In the genomic region with DNA sequence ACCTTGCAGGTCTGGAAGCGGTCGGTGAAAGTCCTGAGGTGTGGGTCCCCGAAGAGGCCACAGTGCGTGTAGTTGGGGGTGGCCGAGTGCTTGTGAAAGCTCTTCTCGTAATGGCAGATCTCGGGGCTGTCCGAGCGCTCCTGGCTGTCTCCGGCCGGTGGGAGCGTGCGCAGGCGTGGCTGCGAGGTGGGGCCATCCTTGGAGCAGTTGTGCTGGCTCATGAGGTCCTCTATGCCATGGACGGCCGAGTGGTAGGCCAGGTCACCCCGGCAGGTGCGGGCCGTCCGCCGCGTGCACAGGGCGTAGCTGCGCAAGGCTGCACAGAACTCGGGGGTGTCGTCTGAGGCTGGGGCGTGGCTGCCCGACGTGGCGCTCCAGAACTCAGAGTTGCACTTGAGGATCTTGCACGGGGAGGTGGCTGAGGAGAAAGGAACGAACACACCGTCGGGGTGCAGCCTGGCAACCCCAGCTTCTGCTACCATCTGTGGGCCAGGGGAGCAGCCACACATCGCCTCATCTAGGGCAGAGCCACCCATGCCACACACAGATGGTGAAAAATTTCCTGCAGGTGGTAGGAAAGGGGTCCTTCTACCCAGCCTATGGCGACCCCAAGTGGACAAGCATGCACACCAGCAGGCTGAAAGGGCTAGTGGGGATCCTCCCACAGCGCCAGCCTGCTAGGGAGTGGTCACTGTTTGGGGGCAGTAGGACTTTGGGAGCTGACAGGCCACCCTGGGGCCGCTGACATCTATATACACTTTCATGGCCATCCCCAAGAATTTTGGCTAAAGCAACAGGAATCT, we compare ENCODE assay signal across 1 cellular context.
TF ChIP-seq lines count a peak whose summit lies in the region.

No MANE protein-coding gene starts in this region.

TF ChIP-seq in K562, 482 proteins besides CTCF, POLR2A, EP300 and RAD21:
- TF ChIP-seq SMC3 (conservative IDR thresholded peaks at IDR 0.05; ENCODE audit: insufficient read depth, low read depth, low read length) (peak; percentile 36; the same call in 1 of the 2 replicates), ZEB2 (IDR thresholded peaks at IDR 0.05) (no peak), CREB1 (IDR thresholded peaks at IDR 0.05) (no peak), CREB1 (CRISPR knock-in tag; IDR thresholded peaks at IDR 0.05) (no peak), ETV1 (tag; conservative IDR thresholded peaks at IDR 0.05; ENCODE audit: low read depth) (no peak), EZH2 (IDR thresholded peaks at IDR 0.05; ENCODE audit: borderline replicate concordance, low read depth, low read length) (0 out of 2 replicates have a peak, but pooled peaks have one; percentile 49), RBM22 (IDR thresholded peaks at IDR 0.05; ENCODE audit: low read depth, low read length, poor library complexity, severe bottlenecking) (no peak), NRF1 (conservative IDR thresholded peaks at IDR 0.05 in 1 of 2, IDR thresholded peaks at IDR 0.05 in 1 of 2) (peak; percentile 80 to 83), STAG1 (CRISPR knock-in tag; IDR thresholded peaks at IDR 0.05; ENCODE audit: borderline replicate concordance) (peak; percentile 65; the same call in 1 of the 2 replicates), EGR1 (conservative IDR thresholded peaks at IDR 0.05) (peak; percentile 18; the same call in 1 of the 2 replicates)
- TF ChIP-seq, protein P1, sequence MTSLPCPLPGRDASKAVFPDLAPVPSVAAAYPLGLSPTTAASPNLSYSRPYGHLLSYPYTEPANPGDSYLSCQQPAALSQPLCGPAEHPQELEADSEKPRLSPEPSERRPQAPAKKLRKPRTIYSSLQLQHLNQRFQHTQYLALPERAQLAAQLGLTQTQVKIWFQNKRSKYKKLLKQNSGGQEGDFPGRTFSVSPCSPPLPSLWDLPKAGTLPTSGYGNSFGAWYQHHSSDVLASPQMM (CRISPR knock-in tag; IDR thresholded peaks at IDR 0.05): no peak
- TF ChIP-seq, protein P2, sequence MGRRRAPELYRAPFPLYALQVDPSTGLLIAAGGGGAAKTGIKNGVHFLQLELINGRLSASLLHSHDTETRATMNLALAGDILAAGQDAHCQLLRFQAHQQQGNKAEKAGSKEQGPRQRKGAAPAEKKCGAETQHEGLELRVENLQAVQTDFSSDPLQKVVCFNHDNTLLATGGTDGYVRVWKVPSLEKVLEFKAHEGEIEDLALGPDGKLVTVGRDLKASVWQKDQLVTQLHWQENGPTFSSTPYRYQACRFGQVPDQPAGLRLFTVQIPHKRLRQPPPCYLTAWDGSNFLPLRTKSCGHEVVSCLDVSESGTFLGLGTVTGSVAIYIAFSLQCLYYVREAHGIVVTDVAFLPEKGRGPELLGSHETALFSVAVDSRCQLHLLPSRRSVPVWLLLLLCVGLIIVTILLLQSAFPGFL (CRISPR knock-in tag; IDR thresholded peaks at IDR 0.05): no peak
